Comparison of ENCODE assay signal across 9 cellular contexts in genomic region chr18:63178526-63178880, GRCh38.
DNase-seq lines count a peak whose midpoint lies in the region; ATAC-seq, FAIRE-seq and TF ChIP-seq lines count a peak whose summit lies in the region.
"Had no signal": no experiment of that assay in that cellular context is flagged by ENCODE, and none has a peak within 500 bp of the region (broad histone marks: within the 10 kb centered on the region; RNA-seq: fewer than 3 reads in every experiment).

No MANE protein-coding gene starts in this region.

- H3K9me3 Mint-ChIP-seq in stimulated activated effector memory CD8-positive, alpha-beta T cell treated with anti-CD3 and anti-CD28 coated beads, Interleukin-12 subunit alpha, Interleukin-12 subunit beta, amount 100 ng/mL, for 72 hours = no peaks in the 10 kb centered on the region

- FAIRE-seq in HTR-8/SVneo (lab: Jason Lieb, UNC) = no peak

- no peak for ATAC-seq in stimulated activated effector memory CD8-positive, alpha-beta T cell treated with anti-CD3 and anti-CD28 coated beads, Interleukin-12 subunit alpha, Interleukin-12 subunit beta, amount 100 ng/mL, for 72 hours
- ATAC-seq in GM18511 (IDR thresholded peaks at IDR 0.05; ENCODE audit: unreplicated experiment) = no peak

- no peaks in the 10 kb centered on the region for H3K36me3 ChIP-seq in HEK293 (ENCODE audit: control insufficient read depth in 2 of 2, insufficient read depth in 1 of 2, low read length in 2 of 2)
- no peaks in the 10 kb centered on the region for H3K36me3 ChIP-seq in SJCRH30
- no peaks in the 10 kb centered on the region for H3K36me3 ChIP-seq in left ventricle myocardium inferior

- H3K27ac Mint-ChIP-seq in stimulated activated effector memory CD8-positive, alpha-beta T cell treated with anti-CD3 and anti-CD28 coated beads, Interleukin-12 subunit alpha, Interleukin-12 subunit beta, amount 100 ng/mL, for 72 hours = peak overlapping the region; percentile 92

- H3K4me1 Mint-ChIP-seq in stimulated activated effector memory CD8-positive, alpha-beta T cell treated with anti-CD3 and anti-CD28 coated beads, Interleukin-12 subunit alpha, Interleukin-12 subunit beta, amount 100 ng/mL, for 72 hours = peaks cover 82% of the 10 kb centered on the region

- intact Hi-C loops in left ventricle myocardium inferior (cut with micrococcal nuclease) = loop anchor here (10.0 kb wide), 1 partner anchor 64 kb away; no protein-coding TSS in a partner anchor

- H3K4me1 ChIP-seq in HEK293 (ENCODE audit: control insufficient read depth, insufficient read depth, low read length) (peaks cover 10% of the 10 kb centered on the region), SJCRH30 (peaks cover 23% of the 10 kb centered on the region), left ventricle myocardium inferior (peaks cover 52% of the 10 kb centered on the region)

- H3K27ac ChIP-seq in HEK293 (ENCODE audit: extremely low read depth, low read depth, low read length) (no peak overlapping the region), SJCRH30 (peak overlapping the region; percentile 90), left ventricle myocardium inferior (replicated peaks) (peak overlapping the region; percentile 74)

- H3K27me3 ChIP-seq in SJCRH30 (no peaks in the 10 kb centered on the region), left ventricle myocardium inferior (ENCODE audit: low read depth) (no peaks in the 10 kb centered on the region)

- CTCF ChIA-PET in HEK293 (lab: Yijun Ruan, JAX) = no interaction called here

- POLR2A ChIA-PET in HEK293 (lab: Yijun Ruan, JAX) = no interaction called here

- peaks cover 95% of the 10 kb centered on the region for H3K36me3 Mint-ChIP-seq in stimulated activated effector memory CD8-positive, alpha-beta T cell treated with anti-CD3 and anti-CD28 coated beads, Interleukin-12 subunit alpha, Interleukin-12 subunit beta, amount 100 ng/mL, for 72 hours

- H3K4me3 Mint-ChIP-seq in stimulated activated effector memory CD8-positive, alpha-beta T cell treated with anti-CD3 and anti-CD28 coated beads, Interleukin-12 subunit alpha, Interleukin-12 subunit beta, amount 100 ng/mL, for 72 hours = no peak overlapping the region

- TF ChIP-seq CTCF in HEK293 (tag by site-specific recombination; IDR thresholded peaks at IDR 0.05) = no peak
- TF ChIP-seq CTCF in left ventricle myocardium inferior (IDR thresholded peaks at IDR 0.05; ENCODE audit: borderline replicate concordance) = no peak

- H3K4me3 ChIP-seq in HEK293 (ENCODE audit: low read depth, low read length) = no peak overlapping the region
- peak overlapping the region; percentile 53 for H3K4me3 ChIP-seq in SJCRH30
- H3K4me3 ChIP-seq in left ventricle myocardium inferior = peak overlapping the region; percentile 36

- DNase-seq in SJCRH30 (peak; percentile 80 to 86), left ventricle myocardium inferior (peak; percentile 79), mucosa of gallbladder (ENCODE audit: low spot score) (no peak), SHP77 (lab: John Stamatoyannopoulos, UW) (no peak), HTR-8/SVneo (ENCODE audit: insufficient read length, low spot score) (no peak)
- DNase-seq in stimulated activated effector memory CD8-positive, alpha-beta T cell treated with anti-CD3 and anti-CD28 coated beads, Interleukin-12 subunit alpha, Interleukin-12 subunit beta, amount 100 ng/mL, for 72 hours (ENCODE audit: low spot score in 2 of 2) = no peak
- DNase-seq: dermis blood vessel endothelial cell had no signal

- H3K9me3 ChIP-seq in HEK293 (ENCODE audit: control insufficient read depth, insufficient read depth, low read depth, low read length) (no peaks in the 10 kb centered on the region; the same call in 1 of the 2 replicates), SJCRH30 (replicated peaks) (no peaks in the 10 kb centered on the region), left ventricle myocardium inferior (replicated peaks) (no peaks in the 10 kb centered on the region)

TF ChIP-seq in HEK293, 187 proteins besides CTCF, POLR2A, EP300 and RAD21 (continues in another document):
- no peak for TF ChIP-seq ZNF621 (tag by site-specific recombination; IDR thresholded peaks at IDR 0.05)
- peak; percentile 94 for TF ChIP-seq ZFP69B (tag by site-specific recombination; IDR thresholded peaks at IDR 0.05)
- TF ChIP-seq ZNF121 (tag by site-specific recombination; IDR thresholded peaks at IDR 0.05) = no peak
- peak; percentile 79 for TF ChIP-seq ZNF398 (tag by site-specific recombination; IDR thresholded peaks at IDR 0.05)
- TF ChIP-seq ZNF404 (tag by site-specific recombination; IDR thresholded peaks at IDR 0.05) = no peak
- TF ChIP-seq ZNF239 (tag by site-specific recombination; IDR thresholded peaks at IDR 0.05) = no peak
- no peak for TF ChIP-seq ZBTB10 (tag by site-specific recombination; IDR thresholded peaks at IDR 0.05)
- no peak for TF ChIP-seq MYNN (tag by site-specific recombination; IDR thresholded peaks at IDR 0.05; ENCODE audit: borderline replicate concordance)
- TF ChIP-seq ZNF341 (tag by site-specific recombination; IDR thresholded peaks at IDR 0.05; ENCODE audit: low read depth) = no peak
- TF ChIP-seq ZNF449 (tag by site-specific recombination; IDR thresholded peaks at IDR 0.05) = no peak
- TF ChIP-seq ZBTB21 (tag by site-specific recombination; IDR thresholded peaks at IDR 0.05) = no peak
- TF ChIP-seq EGR2 (tag by site-specific recombination; IDR thresholded peaks at IDR 0.05; ENCODE audit: low read depth) = no peak
- peak; percentile 51 for TF ChIP-seq FEZF1 (tag by site-specific recombination; IDR thresholded peaks at IDR 0.05)
- TF ChIP-seq GLIS2 (tag by site-specific recombination; IDR thresholded peaks at IDR 0.05) = no peak
- no peak for TF ChIP-seq ZNF843 (tag by site-specific recombination; IDR thresholded peaks at IDR 0.05)
- peak; percentile 55; the same call in 1 of the 2 replicates for TF ChIP-seq WT1 (tag by site-specific recombination; IDR thresholded peaks at IDR 0.05)
- TF ChIP-seq ZNF157 (tag by site-specific recombination; IDR thresholded peaks at IDR 0.05) = no peak
- no peak for TF ChIP-seq ZNF133 (tag by site-specific recombination; IDR thresholded peaks at IDR 0.05)

Comparison
In these comparisons a context has a peak if more than half of its experiments do, and no peak if none do; other contexts are left out.
1. DNase-seq: peak in SJCRH30 (2 of 2) and left ventricle myocardium inferior (single experiment); none in stimulated activated effector memory CD8-positive, alpha-beta T cell treated with anti-CD3 and anti-CD28 coated beads, Interleukin-12 subunit alpha, Interleukin-12 subunit beta, amount 100 ng/mL, for 72 hours (0 of 2), mucosa of gallbladder (single experiment), SHP77 (0 of 2) and HTR-8/SVneo (single experiment).